1 cellular context compared by ENCODE assay signal in the genomic region with DNA sequence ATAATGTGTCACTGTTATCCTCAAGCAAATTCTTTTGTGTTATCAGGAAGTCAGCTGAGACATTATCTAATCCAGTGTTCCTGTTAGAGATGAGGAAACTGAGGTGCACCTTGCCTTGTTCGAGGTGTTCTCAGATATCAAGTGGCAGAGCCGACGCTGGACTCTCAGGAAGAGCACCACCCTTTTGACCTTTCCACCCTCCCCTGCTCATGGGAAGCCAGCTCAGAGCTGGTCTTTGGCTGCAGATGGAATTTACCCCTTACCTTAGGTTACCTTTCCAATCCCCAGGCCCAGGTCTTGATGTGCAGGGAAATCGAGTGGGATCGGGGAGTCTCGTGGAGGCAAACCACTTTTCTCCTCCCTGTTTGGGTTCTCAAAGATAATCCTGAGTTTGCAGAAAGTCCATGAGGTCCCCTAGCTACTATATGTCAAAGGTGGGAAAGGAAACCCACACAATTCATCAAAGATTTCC.
TF ChIP-seq lines count a peak whose summit lies in the region.

No MANE protein-coding gene starts in this region.

TF ChIP-seq in HepG2, 621 proteins besides CTCF, POLR2A, EP300 and RAD21 (continued from another document and continues in another):
- TF ChIP-seq, protein P1, sequence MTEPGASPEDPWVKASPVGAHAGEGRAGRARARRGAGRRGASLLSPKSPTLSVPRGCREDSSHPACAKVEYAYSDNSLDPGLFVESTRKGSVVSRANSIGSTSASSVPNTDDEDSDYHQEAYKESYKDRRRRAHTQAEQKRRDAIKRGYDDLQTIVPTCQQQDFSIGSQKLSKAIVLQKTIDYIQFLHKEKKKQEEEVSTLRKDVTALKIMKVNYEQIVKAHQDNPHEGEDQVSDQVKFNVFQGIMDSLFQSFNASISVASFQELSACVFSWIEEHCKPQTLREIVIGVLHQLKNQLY (CRISPR knock-in tag; IDR thresholded peaks at IDR 0.05), result peak; percentile 17; the same call in 1 of the 2 replicates
- TF ChIP-seq, protein P2, sequence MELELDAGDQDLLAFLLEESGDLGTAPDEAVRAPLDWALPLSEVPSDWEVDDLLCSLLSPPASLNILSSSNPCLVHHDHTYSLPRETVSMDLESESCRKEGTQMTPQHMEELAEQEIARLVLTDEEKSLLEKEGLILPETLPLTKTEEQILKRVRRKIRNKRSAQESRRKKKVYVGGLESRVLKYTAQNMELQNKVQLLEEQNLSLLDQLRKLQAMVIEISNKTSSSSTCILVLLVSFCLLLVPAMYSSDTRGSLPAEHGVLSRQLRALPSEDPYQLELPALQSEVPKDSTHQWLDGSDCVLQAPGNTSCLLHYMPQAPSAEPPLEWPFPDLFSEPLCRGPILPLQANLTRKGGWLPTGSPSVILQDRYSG (CRISPR knock-in tag; IDR thresholded peaks at IDR 0.05), result no peak
- TF ChIP-seq HMGA1 (CRISPR knock-in tag; conservative IDR thresholded peaks at IDR 0.05), result no peak
- no peak for TF ChIP-seq NFE2 (CRISPR knock-in tag; IDR thresholded peaks at IDR 0.05)
- TF ChIP-seq, protein P3, sequence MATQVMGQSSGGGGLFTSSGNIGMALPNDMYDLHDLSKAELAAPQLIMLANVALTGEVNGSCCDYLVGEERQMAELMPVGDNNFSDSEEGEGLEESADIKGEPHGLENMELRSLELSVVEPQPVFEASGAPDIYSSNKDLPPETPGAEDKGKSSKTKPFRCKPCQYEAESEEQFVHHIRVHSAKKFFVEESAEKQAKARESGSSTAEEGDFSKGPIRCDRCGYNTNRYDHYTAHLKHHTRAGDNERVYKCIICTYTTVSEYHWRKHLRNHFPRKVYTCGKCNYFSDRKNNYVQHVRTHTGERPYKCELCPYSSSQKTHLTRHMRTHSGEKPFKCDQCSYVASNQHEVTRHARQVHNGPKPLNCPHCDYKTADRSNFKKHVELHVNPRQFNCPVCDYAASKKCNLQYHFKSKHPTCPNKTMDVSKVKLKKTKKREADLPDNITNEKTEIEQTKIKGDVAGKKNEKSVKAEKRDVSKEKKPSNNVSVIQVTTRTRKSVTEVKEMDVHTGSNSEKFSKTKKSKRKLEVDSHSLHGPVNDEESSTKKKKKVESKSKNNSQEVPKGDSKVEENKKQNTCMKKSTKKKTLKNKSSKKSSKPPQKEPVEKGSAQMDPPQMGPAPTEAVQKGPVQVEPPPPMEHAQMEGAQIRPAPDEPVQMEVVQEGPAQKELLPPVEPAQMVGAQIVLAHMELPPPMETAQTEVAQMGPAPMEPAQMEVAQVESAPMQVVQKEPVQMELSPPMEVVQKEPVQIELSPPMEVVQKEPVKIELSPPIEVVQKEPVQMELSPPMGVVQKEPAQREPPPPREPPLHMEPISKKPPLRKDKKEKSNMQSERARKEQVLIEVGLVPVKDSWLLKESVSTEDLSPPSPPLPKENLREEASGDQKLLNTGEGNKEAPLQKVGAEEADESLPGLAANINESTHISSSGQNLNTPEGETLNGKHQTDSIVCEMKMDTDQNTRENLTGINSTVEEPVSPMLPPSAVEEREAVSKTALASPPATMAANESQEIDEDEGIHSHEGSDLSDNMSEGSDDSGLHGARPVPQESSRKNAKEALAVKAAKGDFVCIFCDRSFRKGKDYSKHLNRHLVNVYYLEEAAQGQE (IDR thresholded peaks at IDR 0.05; ENCODE audit: borderline replicate concordance in 1 of 2, low read depth in 1 of 2, low read length in 2 of 2), result no peak; a peak in 1 of 4 replicates
- TF ChIP-seq, protein P4, sequence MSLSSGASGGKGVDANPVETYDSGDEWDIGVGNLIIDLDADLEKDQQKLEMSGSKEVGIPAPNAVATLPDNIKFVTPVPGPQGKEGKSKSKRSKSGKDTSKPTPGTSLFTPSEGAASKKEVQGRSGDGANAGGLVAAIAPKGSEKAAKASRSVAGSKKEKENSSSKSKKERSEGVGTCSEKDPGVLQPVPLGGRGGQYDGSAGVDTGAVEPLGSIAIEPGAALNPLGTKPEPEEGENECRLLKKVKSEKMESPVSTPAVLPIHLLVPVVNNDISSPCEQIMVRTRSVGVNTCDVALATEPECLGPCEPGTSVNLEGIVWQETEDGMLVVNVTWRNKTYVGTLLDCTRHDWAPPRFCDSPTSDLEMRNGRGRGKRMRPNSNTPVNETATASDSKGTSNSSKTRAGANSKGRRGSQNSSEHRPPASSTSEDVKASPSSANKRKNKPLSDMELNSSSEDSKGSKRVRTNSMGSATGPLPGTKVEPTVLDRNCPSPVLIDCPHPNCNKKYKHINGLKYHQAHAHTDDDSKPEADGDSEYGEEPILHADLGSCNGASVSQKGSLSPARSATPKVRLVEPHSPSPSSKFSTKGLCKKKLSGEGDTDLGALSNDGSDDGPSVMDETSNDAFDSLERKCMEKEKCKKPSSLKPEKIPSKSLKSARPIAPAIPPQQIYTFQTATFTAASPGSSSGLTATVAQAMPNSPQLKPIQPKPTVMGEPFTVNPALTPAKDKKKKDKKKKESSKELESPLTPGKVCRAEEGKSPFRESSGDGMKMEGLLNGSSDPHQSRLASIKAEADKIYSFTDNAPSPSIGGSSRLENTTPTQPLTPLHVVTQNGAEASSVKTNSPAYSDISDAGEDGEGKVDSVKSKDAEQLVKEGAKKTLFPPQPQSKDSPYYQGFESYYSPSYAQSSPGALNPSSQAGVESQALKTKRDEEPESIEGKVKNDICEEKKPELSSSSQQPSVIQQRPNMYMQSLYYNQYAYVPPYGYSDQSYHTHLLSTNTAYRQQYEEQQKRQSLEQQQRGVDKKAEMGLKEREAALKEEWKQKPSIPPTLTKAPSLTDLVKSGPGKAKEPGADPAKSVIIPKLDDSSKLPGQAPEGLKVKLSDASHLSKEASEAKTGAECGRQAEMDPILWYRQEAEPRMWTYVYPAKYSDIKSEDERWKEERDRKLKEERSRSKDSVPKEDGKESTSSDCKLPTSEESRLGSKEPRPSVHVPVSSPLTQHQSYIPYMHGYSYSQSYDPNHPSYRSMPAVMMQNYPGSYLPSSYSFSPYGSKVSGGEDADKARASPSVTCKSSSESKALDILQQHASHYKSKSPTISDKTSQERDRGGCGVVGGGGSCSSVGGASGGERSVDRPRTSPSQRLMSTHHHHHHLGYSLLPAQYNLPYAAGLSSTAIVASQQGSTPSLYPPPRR (CRISPR knock-in tag; IDR thresholded peaks at IDR 0.05; ENCODE audit: borderline replicate concordance), result peak; percentile 81
- no peak for TF ChIP-seq GMEB2 (CRISPR knock-in tag; IDR thresholded peaks at IDR 0.05; ENCODE audit: low read depth)
- no peak for TF ChIP-seq PAF1 (CRISPR knock-in tag; IDR thresholded peaks at IDR 0.05)
- no peak for TF ChIP-seq ZNF660 (CRISPR knock-in tag; IDR thresholded peaks at IDR 0.05; ENCODE audit: borderline replicate concordance, low read depth)
- no peak for TF ChIP-seq RBM39 (IDR thresholded peaks at IDR 0.05; ENCODE audit: low read depth, low read length, poor library complexity, severe bottlenecking)
- TF ChIP-seq ZC3H13 (CRISPR knock-in tag; IDR thresholded peaks at IDR 0.05), result no peak
- no peak for TF ChIP-seq YY1 (IDR thresholded peaks at IDR 0.05; ENCODE audit: insufficient read depth, insufficient replicate concordance, low read depth, low read length)
- TF ChIP-seq ZBTB20 (CRISPR knock-in tag; IDR thresholded peaks at IDR 0.05; ENCODE audit: borderline replicate concordance, low read depth), result no peak; the same call in 1 of the 2 replicates
- no peak for TF ChIP-seq NFIB (CRISPR knock-in tag; IDR thresholded peaks at IDR 0.05; ENCODE audit: borderline replicate concordance)
- TF ChIP-seq ZNF24 (IDR thresholded peaks at IDR 0.05), result no peak
- TF ChIP-seq REPIN1 (CRISPR knock-in tag; IDR thresholded peaks at IDR 0.05; ENCODE audit: borderline replicate concordance, low read depth), result 0 out of 2 replicates have a peak, but pooled peaks have one; percentile 40
- peak; percentile 93 for TF ChIP-seq PHF21A (CRISPR knock-in tag; IDR thresholded peaks at IDR 0.05)
- TF ChIP-seq, protein P5, sequence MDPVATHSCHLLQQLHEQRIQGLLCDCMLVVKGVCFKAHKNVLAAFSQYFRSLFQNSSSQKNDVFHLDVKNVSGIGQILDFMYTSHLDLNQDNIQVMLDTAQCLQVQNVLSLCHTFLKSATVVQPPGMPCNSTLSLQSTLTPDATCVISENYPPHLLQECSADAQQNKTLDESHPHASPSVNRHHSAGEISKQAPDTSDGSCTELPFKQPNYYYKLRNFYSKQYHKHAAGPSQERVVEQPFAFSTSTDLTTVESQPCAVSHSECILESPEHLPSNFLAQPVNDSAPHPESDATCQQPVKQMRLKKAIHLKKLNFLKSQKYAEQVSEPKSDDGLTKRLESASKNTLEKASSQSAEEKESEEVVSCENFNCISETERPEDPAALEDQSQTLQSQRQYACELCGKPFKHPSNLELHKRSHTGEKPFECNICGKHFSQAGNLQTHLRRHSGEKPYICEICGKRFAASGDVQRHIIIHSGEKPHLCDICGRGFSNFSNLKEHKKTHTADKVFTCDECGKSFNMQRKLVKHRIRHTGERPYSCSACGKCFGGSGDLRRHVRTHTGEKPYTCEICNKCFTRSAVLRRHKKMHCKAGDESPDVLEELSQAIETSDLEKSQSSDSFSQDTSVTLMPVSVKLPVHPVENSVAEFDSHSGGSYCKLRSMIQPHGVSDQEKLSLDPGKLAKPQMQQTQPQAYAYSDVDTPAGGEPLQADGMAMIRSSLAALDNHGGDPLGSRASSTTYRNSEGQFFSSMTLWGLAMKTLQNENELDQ (CRISPR knock-in tag; IDR thresholded peaks at IDR 0.05; ENCODE audit: borderline replicate concordance), result no peak
- no peak for TF ChIP-seq ZNF549 (CRISPR knock-in tag; IDR thresholded peaks at IDR 0.05)
- TF ChIP-seq ZSCAN20 (CRISPR knock-in tag; IDR thresholded peaks at IDR 0.05; ENCODE audit: borderline replicate concordance), result no peak
- TF ChIP-seq HOXA3 (CRISPR knock-in tag; IDR thresholded peaks at IDR 0.05), result peak; percentile 81
- no peak for TF ChIP-seq ZNF572 (CRISPR knock-in tag; IDR thresholded peaks at IDR 0.05)
- TF ChIP-seq MXD3 (CRISPR knock-in tag; IDR thresholded peaks at IDR 0.05), result no peak
- TF ChIP-seq SP1 (IDR thresholded peaks at IDR 0.05), result no peak
- TF ChIP-seq SP1 (CRISPR knock-in tag; IDR thresholded peaks at IDR 0.05), result no peak
- TF ChIP-seq SNAPC2 (CRISPR knock-in tag; IDR thresholded peaks at IDR 0.05), result peak; percentile 87; the same call in 1 of the 2 replicates
- TF ChIP-seq MZF1 (CRISPR knock-in tag; IDR thresholded peaks at IDR 0.05; ENCODE audit: borderline replicate concordance), result no peak
- TF ChIP-seq MAZ (IDR thresholded peaks at IDR 0.05; ENCODE audit: borderline replicate concordance, low read depth, low read length), result no peak
- no peak for TF ChIP-seq MAZ (CRISPR knock-in tag; IDR thresholded peaks at IDR 0.05; ENCODE audit: low read depth)
- no peak for TF ChIP-seq ZNF782 (CRISPR knock-in tag; IDR thresholded peaks at IDR 0.05; ENCODE audit: borderline replicate concordance)
- TF ChIP-seq ZFP36L1 (CRISPR knock-in tag; IDR thresholded peaks at IDR 0.05), result peak; percentile 65; the same call in 1 of the 2 replicates
- TF ChIP-seq DPF2 (CRISPR knock-in tag; IDR thresholded peaks at IDR 0.05; ENCODE audit: borderline replicate concordance, low read depth), result peak; percentile 56
- TF ChIP-seq THAP11 (CRISPR knock-in tag; IDR thresholded peaks at IDR 0.05), result no peak; the same call in 1 of the 2 replicates
- no peak for TF ChIP-seq ZNF367 (CRISPR knock-in tag; IDR thresholded peaks at IDR 0.05; ENCODE audit: borderline replicate concordance)
- TF ChIP-seq, protein P6, sequence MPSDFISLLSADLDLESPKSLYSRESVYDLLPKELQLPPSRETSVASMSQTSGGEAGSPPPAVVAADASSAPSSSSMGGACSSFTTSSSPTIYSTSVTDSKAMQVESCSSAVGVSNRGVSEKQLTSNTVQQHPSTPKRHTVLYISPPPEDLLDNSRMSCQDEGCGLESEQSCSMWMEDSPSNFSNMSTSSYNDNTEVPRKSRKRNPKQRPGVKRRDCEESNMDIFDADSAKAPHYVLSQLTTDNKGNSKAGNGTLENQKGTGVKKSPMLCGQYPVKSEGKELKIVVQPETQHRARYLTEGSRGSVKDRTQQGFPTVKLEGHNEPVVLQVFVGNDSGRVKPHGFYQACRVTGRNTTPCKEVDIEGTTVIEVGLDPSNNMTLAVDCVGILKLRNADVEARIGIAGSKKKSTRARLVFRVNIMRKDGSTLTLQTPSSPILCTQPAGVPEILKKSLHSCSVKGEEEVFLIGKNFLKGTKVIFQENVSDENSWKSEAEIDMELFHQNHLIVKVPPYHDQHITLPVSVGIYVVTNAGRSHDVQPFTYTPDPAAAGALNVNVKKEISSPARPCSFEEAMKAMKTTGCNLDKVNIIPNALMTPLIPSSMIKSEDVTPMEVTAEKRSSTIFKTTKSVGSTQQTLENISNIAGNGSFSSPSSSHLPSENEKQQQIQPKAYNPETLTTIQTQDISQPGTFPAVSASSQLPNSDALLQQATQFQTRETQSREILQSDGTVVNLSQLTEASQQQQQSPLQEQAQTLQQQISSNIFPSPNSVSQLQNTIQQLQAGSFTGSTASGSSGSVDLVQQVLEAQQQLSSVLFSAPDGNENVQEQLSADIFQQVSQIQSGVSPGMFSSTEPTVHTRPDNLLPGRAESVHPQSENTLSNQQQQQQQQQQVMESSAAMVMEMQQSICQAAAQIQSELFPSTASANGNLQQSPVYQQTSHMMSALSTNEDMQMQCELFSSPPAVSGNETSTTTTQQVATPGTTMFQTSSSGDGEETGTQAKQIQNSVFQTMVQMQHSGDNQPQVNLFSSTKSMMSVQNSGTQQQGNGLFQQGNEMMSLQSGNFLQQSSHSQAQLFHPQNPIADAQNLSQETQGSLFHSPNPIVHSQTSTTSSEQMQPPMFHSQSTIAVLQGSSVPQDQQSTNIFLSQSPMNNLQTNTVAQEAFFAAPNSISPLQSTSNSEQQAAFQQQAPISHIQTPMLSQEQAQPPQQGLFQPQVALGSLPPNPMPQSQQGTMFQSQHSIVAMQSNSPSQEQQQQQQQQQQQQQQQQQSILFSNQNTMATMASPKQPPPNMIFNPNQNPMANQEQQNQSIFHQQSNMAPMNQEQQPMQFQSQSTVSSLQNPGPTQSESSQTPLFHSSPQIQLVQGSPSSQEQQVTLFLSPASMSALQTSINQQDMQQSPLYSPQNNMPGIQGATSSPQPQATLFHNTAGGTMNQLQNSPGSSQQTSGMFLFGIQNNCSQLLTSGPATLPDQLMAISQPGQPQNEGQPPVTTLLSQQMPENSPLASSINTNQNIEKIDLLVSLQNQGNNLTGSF (CRISPR knock-in tag; IDR thresholded peaks at IDR 0.05), result no peak
- TF ChIP-seq NFKB2 (CRISPR knock-in tag; IDR thresholded peaks at IDR 0.05; ENCODE audit: borderline replicate concordance), result no peak
- TF ChIP-seq ZNF230 (CRISPR knock-in tag; IDR thresholded peaks at IDR 0.05), result no peak
- TF ChIP-seq MAFG (CRISPR knock-in tag; IDR thresholded peaks at IDR 0.05), result no peak
- peak; percentile 75; the same call in 1 of the 2 replicates for TF ChIP-seq KDM3A (CRISPR knock-in tag; IDR thresholded peaks at IDR 0.05; ENCODE audit: low read depth)
- TF ChIP-seq ZNF556 (CRISPR knock-in tag; IDR thresholded peaks at IDR 0.05; ENCODE audit: borderline replicate concordance), result peak; percentile 30; the same call in 1 of the 2 replicates
- TF ChIP-seq ZKSCAN1 (IDR thresholded peaks at IDR 0.05; ENCODE audit: low read length), result no peak
